ENCODE assay signal across 21 cellular contexts in genomic region chr6:30167101-30167500, GRCh38. TPM values are rescaled to one million over a fixed set of nuclear protein-coding genes. Genes with fewer than 3 reads are reported as not detected.
"Had no signal": no experiment of that assay in that cellular context is flagged by ENCODE, and none has a peak within 500 bp of the region (broad histone marks: within the 10 kb centered on the region; RNA-seq: fewer than 3 reads in every experiment).

No MANE protein-coding gene starts in this region.

- H3K36me3 ChIP-seq: colonic mucosa, esophagus squamous epithelium, tibial artery, vagina had no signal

- H3K9me3 Mint-ChIP-seq: activated T-cell treated with anti-CD3 and anti-CD28 coated beads, Interleukin-2, amount 50 U/mL, for 24 hours; memory B cell; naive thymus-derived CD8-positive, alpha-beta T cell; stimulated activated memory B cell treated with anti-CD40 and anti-IgM and Interleukin-4, amounts not matched to agents 10 μg/mL and 1 μg/mL and 100 μg/mL, for 72 hours had no signal

- H3K4me3 ChIP-seq: body of pancreas, colonic mucosa, esophagus squamous epithelium, SK-N-MC, tibial artery, vagina had no signal

- H3K27ac ChIP-seq: body of pancreas, colonic mucosa, esophagus squamous epithelium, SK-N-MC, tibial artery, vagina, VCaP had no signal

- H3K27ac Mint-ChIP-seq: activated CD8-positive, alpha-beta memory T cell treated with anti-CD3 and anti-CD28 coated beads, Interleukin-2, amount 10 ng/mL, durations not matched to agents 7 days and 5 days; activated T-cell treated with anti-CD3 and anti-CD28 coated beads, Interleukin-2, amount 50 U/mL, for 24 hours; memory B cell; naive thymus-derived CD8-positive, alpha-beta T cell; stimulated activated memory B cell treated with anti-CD40 and anti-IgM and Interleukin-4, amounts not matched to agents 10 μg/mL and 1 μg/mL and 100 μg/mL, for 72 hours had no signal

- ATAC-seq: activated CD8-positive, alpha-beta memory T cell treated with anti-CD3 and anti-CD28 coated beads, Interleukin-2, amount 10 ng/mL, durations not matched to agents 7 days and 5 days; body of pancreas; left ventricle myocardium superior; stimulated activated memory B cell treated with anti-CD40 and anti-IgM and Interleukin-4, amounts not matched to agents 10 μg/mL and 1 μg/mL and 100 μg/mL, for 72 hours had no signal

- H3K9me3 ChIP-seq: body of pancreas, colonic mucosa, esophagus squamous epithelium, tibial artery, vagina had no signal

- H3K36me3 Mint-ChIP-seq: activated CD8-positive, alpha-beta memory T cell treated with anti-CD3 and anti-CD28 coated beads, Interleukin-2, amount 10 ng/mL, durations not matched to agents 7 days and 5 days; memory B cell; naive thymus-derived CD8-positive, alpha-beta T cell; stimulated activated memory B cell treated with anti-CD40 and anti-IgM and Interleukin-4, amounts not matched to agents 10 μg/mL and 1 μg/mL and 100 μg/mL, for 72 hours had no signal

- H3K4me3 Mint-ChIP-seq: activated CD8-positive, alpha-beta memory T cell treated with anti-CD3 and anti-CD28 coated beads, Interleukin-2, amount 10 ng/mL, durations not matched to agents 7 days and 5 days; activated T-cell treated with anti-CD3 and anti-CD28 coated beads, Interleukin-2, amount 50 U/mL, for 24 hours; memory B cell; naive thymus-derived CD8-positive, alpha-beta T cell; stimulated activated memory B cell treated with anti-CD40 and anti-IgM and Interleukin-4, amounts not matched to agents 10 μg/mL and 1 μg/mL and 100 μg/mL, for 72 hours had no signal

- DNase-seq: activated CD8-positive, alpha-beta memory T cell treated with anti-CD3 and anti-CD28 coated beads, Interleukin-2, amount 10 ng/mL, durations not matched to agents 7 days and 5 days; activated gamma-delta T cell treated with Interleukin-2 at 50 U/mL for 16 hours; activated T-cell treated with anti-CD3 and anti-CD28 coated beads, Interleukin-2, amount 50 U/mL, for 24 hours; body of pancreas; central memory CD4-positive, alpha-beta T cell; colonic mucosa; esophagus squamous epithelium; hippocampal formation; left ventricle myocardium superior; naive thymus-derived CD8-positive, alpha-beta T cell; tibial artery had no signal

RNA-seq across cellular contexts. Expression of gene TRIM15, which starts 3.8 kb away (rescaled TPM):
- total RNA-seq: activated CD8-positive, alpha-beta memory T cell treated with anti-CD3 and anti-CD28 coated beads, Interleukin-2, amount 10 ng/mL, durations not matched to agents 7 days and 5 days; esophagus squamous epithelium; fibroblast of villous mesenchyme; kidney epithelial cell; left ventricle myocardium superior; naive thymus-derived CD8-positive, alpha-beta T cell; renal cortical epithelial cell; subcutaneous adipose tissue; vagina had no signal

RNA-seq across cellular contexts. Expression of gene TRIM10, which starts 6.1 kb away (rescaled TPM):
- total RNA-seq: activated CD8-positive, alpha-beta memory T cell treated with anti-CD3 and anti-CD28 coated beads, Interleukin-2, amount 10 ng/mL, durations not matched to agents 7 days and 5 days; body of pancreas; esophagus squamous epithelium; fibroblast of villous mesenchyme; kidney epithelial cell; left ventricle myocardium superior; naive thymus-derived CD8-positive, alpha-beta T cell; renal cortical epithelial cell; subcutaneous adipose tissue; vagina had no signal

RNA-seq across cellular contexts. Expression of gene TRIM40, which starts 31.2 kb away (rescaled TPM):
- total RNA-seq: activated CD8-positive, alpha-beta memory T cell treated with anti-CD3 and anti-CD28 coated beads, Interleukin-2, amount 10 ng/mL, durations not matched to agents 7 days and 5 days; body of pancreas; esophagus squamous epithelium; fibroblast of villous mesenchyme; kidney epithelial cell; left ventricle myocardium superior; mucosa of gallbladder; naive thymus-derived CD8-positive, alpha-beta T cell; renal cortical epithelial cell; subcutaneous adipose tissue; vagina had no signal

RNA-seq across cellular contexts. Expression of gene TRIM31, which starts 54.2 kb away (rescaled TPM):
- total RNA-seq: activated CD8-positive, alpha-beta memory T cell treated with anti-CD3 and anti-CD28 coated beads, Interleukin-2, amount 10 ng/mL, durations not matched to agents 7 days and 5 days; fibroblast of villous mesenchyme; kidney epithelial cell; left ventricle myocardium superior; naive thymus-derived CD8-positive, alpha-beta T cell; renal cortical epithelial cell; subcutaneous adipose tissue; vagina had no signal
